8 cellular contexts compared by ENCODE assay signal in the genomic region with DNA sequence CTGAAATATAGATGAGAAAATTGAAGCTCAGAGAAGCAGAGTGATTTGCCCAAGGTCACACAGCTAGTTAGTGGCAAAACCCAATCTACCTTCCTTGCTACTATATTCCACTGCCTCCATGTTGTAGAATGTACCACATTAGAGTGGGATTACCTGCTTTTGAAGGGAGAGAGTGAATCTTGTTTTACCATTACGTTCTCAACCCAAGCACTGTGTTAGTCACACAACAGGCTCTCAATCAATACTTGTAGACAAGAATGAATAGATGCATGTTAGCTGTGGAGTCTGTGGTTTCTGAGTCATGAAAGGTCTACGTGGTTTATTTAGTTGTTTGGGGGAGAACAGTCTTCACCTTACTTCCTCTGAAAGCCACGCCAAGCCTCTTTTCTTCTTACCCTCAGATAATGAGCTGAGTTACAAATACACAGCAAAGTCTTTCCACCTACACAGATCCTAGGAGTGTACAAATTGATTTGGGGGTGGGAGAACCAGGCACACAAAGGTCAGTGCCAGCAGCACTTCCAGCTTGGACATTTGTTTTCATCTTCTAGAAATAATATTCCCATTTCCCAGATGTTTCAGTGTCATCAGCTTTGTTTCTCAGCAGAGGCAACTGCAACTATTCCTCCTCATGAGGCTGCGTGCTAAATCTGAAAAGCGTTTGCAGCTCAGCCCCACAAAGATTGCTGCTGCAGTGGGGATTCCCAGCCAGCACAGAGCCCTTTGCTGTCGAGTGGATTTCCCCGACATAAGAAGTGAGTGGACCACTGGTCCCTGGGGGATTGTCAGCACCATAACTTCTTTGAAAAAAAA.
A peak's percentile ranks its signal among the peaks of the same experiment; 100 is the strongest.
DNase-seq lines count a peak whose midpoint lies in the region; ATAC-seq and TF ChIP-seq lines count a peak whose summit lies in the region.

No MANE protein-coding gene starts in this region.

- H3K18ac ChIP-seq in mesenchymal stem cell (ENCODE audit: low read depth in 1 of 2, low read length in 2 of 2) = peak overlapping the region in 1 of 2 experiments; percentile 14

- no peak overlapping the region for H4K91ac ChIP-seq in mesenchymal stem cell (ENCODE audit: low read length)

- no peaks in the 10 kb centered on the region for H3K9me3 ChIP-seq in CD8-positive, alpha-beta T cell (ENCODE audit: low read length)
- H3K9me3 ChIP-seq in mesenchymal stem cell (ENCODE audit: control insufficient read depth, low read length) = no peaks in the 10 kb centered on the region

- H3K9ac ChIP-seq in mesenchymal stem cell (ENCODE audit: low read length) = no peak overlapping the region

- H2AFZ ChIP-seq in mesenchymal stem cell (ENCODE audit: low read depth, low read length) = no peak overlapping the region

- no peak overlapping the region for H3K27ac ChIP-seq in CD8-positive, alpha-beta T cell (ENCODE audit: low read depth, low read length)
- H3K27ac ChIP-seq in mesenchymal stem cell (ENCODE audit: low read length, poor library complexity, severe bottlenecking) (no peak overlapping the region), substantia nigra (ENCODE audit: low read depth, low read length, poor library complexity, severe bottlenecking) (no peak overlapping the region)

- peak overlapping the region; percentile 10 for H3K4me3 ChIP-seq in CD8-positive, alpha-beta T cell (ENCODE audit: low read depth, low read length)
- no peak overlapping the region for H3K4me3 ChIP-seq in mesenchymal stem cell (ENCODE audit: insufficient read depth in 1 of 2, low read depth in 1 of 2, low read length in 2 of 2)

- no peaks in the 10 kb centered on the region for H3K36me3 ChIP-seq in CD8-positive, alpha-beta T cell (ENCODE audit: insufficient read depth, low read length)
- no peaks in the 10 kb centered on the region for H3K36me3 ChIP-seq in mesenchymal stem cell (ENCODE audit: control insufficient read depth in 1 of 2, insufficient read depth in 2 of 2, low read depth in 1 of 2, low read length in 2 of 2)

- H3K36me3 Mint-ChIP-seq in CD8-positive, alpha-beta T cell = no peaks in the 10 kb centered on the region
- peaks cover 4% of the 10 kb centered on the region for H3K36me3 Mint-ChIP-seq in activated CD8-positive, alpha-beta memory T cell treated with anti-CD3 and anti-CD28 coated beads, Interleukin-2, amount 10 ng/mL, durations not matched to agents 7 days and 5 days

- ATAC-seq in CD8-positive, alpha-beta T cell = peak; percentile 88
- peak; percentile 79 for ATAC-seq in GM21447 (IDR thresholded peaks at IDR 0.05; ENCODE audit: unreplicated experiment)
- peak; percentile 90 for ATAC-seq in activated CD8-positive, alpha-beta memory T cell treated with anti-CD3 and anti-CD28 coated beads, Interleukin-2, amount 10 ng/mL, durations not matched to agents 7 days and 5 days

- H3K9me3 Mint-ChIP-seq in CD8-positive, alpha-beta T cell = no peaks in the 10 kb centered on the region
- H3K9me3 Mint-ChIP-seq in activated CD8-positive, alpha-beta memory T cell treated with anti-CD3 and anti-CD28 coated beads, Interleukin-2, amount 10 ng/mL, durations not matched to agents 7 days and 5 days (ENCODE audit: low read depth) = no peaks in the 10 kb centered on the region

- TF ChIP-seq CTCF in CD8-positive, alpha-beta T cell (IDR thresholded peaks at IDR 0.05) = no peak

- intact Hi-C loops in CD8-positive, alpha-beta T cell (cut with DNase I, micrococcal nuclease) = loop anchor here (1.0 to 5.0 kb wide), 15 partner anchors 22 to 400 kb away; partner anchors contain the start of genes ADO (in 2 of the 2), NRBF2 (in 2 of the 2) and EGR2 (in 1 of the 2)

- H3K23ac ChIP-seq in mesenchymal stem cell (ENCODE audit: low read length in 2 of 2) = no peak overlapping the region

- no peak overlapping the region for H2AK5ac ChIP-seq in mesenchymal stem cell (ENCODE audit: low read length, severe bottlenecking)

- H2BK12ac ChIP-seq in mesenchymal stem cell (ENCODE audit: low read length in 2 of 2) = peak overlapping the region in 1 of 2 experiments; percentile 11

- H2BK5ac ChIP-seq in mesenchymal stem cell (ENCODE audit: low read depth, low read length, poor library complexity, severe bottlenecking) = no peak overlapping the region

- no peak overlapping the region for H3K14ac ChIP-seq in mesenchymal stem cell (ENCODE audit: low read length in 2 of 2)

- peak overlapping the region; percentile 1 for H3K4me3 Mint-ChIP-seq in CD8-positive, alpha-beta T cell
- H3K4me3 Mint-ChIP-seq in activated CD8-positive, alpha-beta memory T cell treated with anti-CD3 and anti-CD28 coated beads, Interleukin-2, amount 10 ng/mL, durations not matched to agents 7 days and 5 days = no peak overlapping the region

- CTCF ChIA-PET in CD8-positive, alpha-beta T cell (lab: Charles Lee) = interaction anchor here (0.9 to 4.0 kb wide), 6 partner anchors 10 to 123 kb away, joined by 3 to 26 read pairs (median 4); partner anchors contain the start of gene EGR2
- CTCF ChIA-PET in activated CD8-positive, alpha-beta memory T cell treated with anti-CD3 and anti-CD28 coated beads, Interleukin-2, amount 10 ng/mL, durations not matched to agents 7 days and 5 days (lab: Charles Lee) = interaction anchor here (0.8 to 3.1 kb wide), 15 partner anchors 26 to 400 kb away, joined by 3 to 14 read pairs (median 5); partner anchors contain the start of genes ADO, EGR2 and NRBF2

- WGBS in mesenchymal stem cell = 83% methylated on average over 4 of the region's 7 CpGs

- no peak overlapping the region for H4K8ac ChIP-seq in mesenchymal stem cell (ENCODE audit: low read length)

- H2BK120ac ChIP-seq in mesenchymal stem cell (ENCODE audit: low read depth, low read length) = no peak overlapping the region

- DNase-seq in CD8-positive, alpha-beta T cell = peak in 6 of 7 experiments; percentile 33 to 71 (median 58)
- peak; percentile 34 for DNase-seq in HS-5 (ENCODE audit: low read depth)
- DNase-seq in activated CD8-positive, alpha-beta memory T cell treated with anti-CD3 and anti-CD28 coated beads, Interleukin-2, amount 10 ng/mL, durations not matched to agents 7 days and 5 days = peak; percentile 78
- peak; percentile 78 for DNase-seq in mesenchymal stem cell
- no peak for DNase-seq in cerebellar cortex (ENCODE audit: low spot score)
- no peak for DNase-seq in substantia nigra (lab: John Stamatoyannopoulos, UW)
- no peak for DNase-seq in AML-193 (lab: John Stamatoyannopoulos, UW)

- H3K4me1 Mint-ChIP-seq in CD8-positive, alpha-beta T cell (ENCODE audit: low read depth) = peaks cover 6% of the 10 kb centered on the region
- peaks cover 21% of the 10 kb centered on the region for H3K4me1 Mint-ChIP-seq in activated CD8-positive, alpha-beta memory T cell treated with anti-CD3 and anti-CD28 coated beads, Interleukin-2, amount 10 ng/mL, durations not matched to agents 7 days and 5 days

- peaks cover 2% of the 10 kb centered on the region for H3K27me3 Mint-ChIP-seq in CD8-positive, alpha-beta T cell (ENCODE audit: low read depth)
- H3K27me3 Mint-ChIP-seq in activated CD8-positive, alpha-beta memory T cell treated with anti-CD3 and anti-CD28 coated beads, Interleukin-2, amount 10 ng/mL, durations not matched to agents 7 days and 5 days = peaks cover 26% of the 10 kb centered on the region

- H3K4ac ChIP-seq in mesenchymal stem cell (ENCODE audit: low read depth in 1 of 2, low read length in 2 of 2) = no peak overlapping the region

- no peak overlapping the region for H3K27ac Mint-ChIP-seq in CD8-positive, alpha-beta T cell
- H3K27ac Mint-ChIP-seq in activated CD8-positive, alpha-beta memory T cell treated with anti-CD3 and anti-CD28 coated beads, Interleukin-2, amount 10 ng/mL, durations not matched to agents 7 days and 5 days = no peak overlapping the region

- no peak overlapping the region for H2BK15ac ChIP-seq in mesenchymal stem cell (ENCODE audit: low read depth, poor library complexity, severe bottlenecking)

- POLR2A ChIA-PET in CD8-positive, alpha-beta T cell (lab: Charles Lee) = interaction anchor here (0.6 to 1.4 kb wide), 11 partner anchors 16 to 404 kb away, joined by 3 to 9 read pairs (median 4); partner anchors contain the start of genes ADO and EGR2

- no peak overlapping the region for H3K4me2 ChIP-seq in mesenchymal stem cell (ENCODE audit: low read length, poor library complexity, severe bottlenecking)

- H3K79me1 ChIP-seq in mesenchymal stem cell (replicated peaks; ENCODE audit: low read length, poor library complexity, severe bottlenecking) = no peaks in the 10 kb centered on the region

- H3K27me3 ChIP-seq in CD8-positive, alpha-beta T cell (ENCODE audit: insufficient read depth, low read length) = no peaks in the 10 kb centered on the region
- no peaks in the 10 kb centered on the region for H3K27me3 ChIP-seq in mesenchymal stem cell (ENCODE audit: control insufficient read depth in 1 of 2, insufficient read depth in 1 of 2, low read length in 2 of 2)

- peaks cover 35% of the 10 kb centered on the region for H3K4me1 ChIP-seq in CD8-positive, alpha-beta T cell (ENCODE audit: insufficient read depth, low read length)
- H3K4me1 ChIP-seq in mesenchymal stem cell (ENCODE audit: control insufficient read depth, insufficient read depth, low read depth, low read length) = peaks cover 3% of the 10 kb centered on the region

Comparison
In these comparisons a context has a peak if more than half of its experiments do, and no peak if none do; other contexts are left out.
1. DNase-seq: peak in CD8-positive, alpha-beta T cell (6 of 7), HS-5 (single experiment), activated CD8-positive, alpha-beta memory T cell treated with anti-CD3 and anti-CD28 coated beads, Interleukin-2, amount 10 ng/mL, durations not matched to agents 7 days and 5 days (single experiment) and mesenchymal stem cell (single experiment); none in cerebellar cortex (single experiment), substantia nigra (0 of 49) and AML-193 (0 of 2).
2. Peak in every context shown above with its lines, with median percentiles within 50 percentile points of each other: ATAC-seq.